Comparison of ENCODE assay signal across 13 cellular contexts in the genomic region with DNA sequence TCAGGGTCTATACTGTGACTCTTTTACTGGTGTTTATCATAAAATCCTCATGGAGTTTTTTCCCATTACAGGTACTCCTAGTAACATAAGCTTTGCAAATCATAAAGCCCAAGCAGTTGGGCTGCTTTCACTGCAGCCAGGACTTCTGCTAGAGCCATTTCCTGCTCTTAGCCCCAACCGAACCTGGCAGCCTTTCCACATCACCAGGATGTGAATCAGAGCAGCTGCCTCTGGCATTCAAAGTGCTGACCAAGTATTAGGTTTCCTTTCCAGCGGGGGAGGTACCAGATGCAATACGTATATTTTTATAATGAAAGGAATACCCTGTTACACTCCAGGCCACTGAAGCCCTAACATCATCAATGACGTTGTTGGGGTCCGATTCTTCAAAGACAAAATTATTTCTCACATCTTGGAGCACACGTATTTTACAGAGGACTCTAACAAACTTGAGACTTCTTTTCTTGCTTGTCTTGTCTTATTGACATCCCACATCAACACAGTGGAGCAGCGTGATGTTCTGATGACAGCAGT. TPM values are rescaled to one million over a fixed set of nuclear protein-coding genes. Genes with fewer than 3 reads are reported as not detected.
DNase-seq lines count a peak whose midpoint lies in the region; ATAC-seq and TF ChIP-seq lines count a peak whose summit lies in the region.
"Had no signal": no experiment of that assay in that cellular context is flagged by ENCODE, and none has a peak within 500 bp of the region (broad histone marks: within the 10 kb centered on the region; RNA-seq: fewer than 3 reads in every experiment).

No MANE protein-coding gene starts in this region.

- H3K4me2 ChIP-seq in PC-3 (ENCODE audit: low read length) = peak overlapping the region; percentile 30

- DNase-seq in NCI-H524 (lab: John Stamatoyannopoulos, UW) (peak; percentile 25 to 60), NCI-H524 treated with DMSO at 0.1 percent for 48 hours (lab: John Stamatoyannopoulos, UW) (no peak), PC-3 (peak; percentile 88), epithelial cell of prostate (ENCODE audit: low read depth, low spot score) (peak; percentile 37), stromal cell of bone marrow (ENCODE audit: low read depth) (peak; percentile 78), WERI-Rb-1 (no peak)
- DNase-seq: left colon had no signal

- POLR2A ChIA-PET in PC-3 (lab: Charles Lee; ENCODE audit: unreplicated experiment) = no interaction called here

- CTCF ChIA-PET in PC-3 (lab: Charles Lee) = no interaction called here

- H3K27ac ChIP-seq in PC-3 (ENCODE audit: low read length) (no peak overlapping the region), epithelial cell of prostate (no peak overlapping the region), WERI-Rb-1 (no peak overlapping the region)
- H3K27ac ChIP-seq: skin epidermis had no signal

- BruUV-seq in PC-3 (replicated peaks; lab: Mats Ljungman, UMichigan) = no TSS peak

- ATAC-seq in PC-3 (peak; percentile 95), GM19467 (IDR thresholded peaks at IDR 0.05; ENCODE audit: unreplicated experiment) (no peak), GM18502 (IDR thresholded peaks at IDR 0.05; ENCODE audit: poor library complexity, unreplicated experiment) (no peak)
- ATAC-seq: left colon; stimulated activated memory B cell treated with anti-CD40 and anti-IgM and Interleukin-4, amounts not matched to agents 10 μg/mL and 1 μg/mL and 100 μg/mL, for 72 hours had no signal

- TF ChIP-seq CTCF in PC-3 (conservative IDR thresholded peaks at IDR 0.05; ENCODE audit: low read depth, low read length) (no peak), WERI-Rb-1 (IDR thresholded peaks at IDR 0.05; ENCODE audit: low read depth, low read length) (no peak)

- no peaks in the 10 kb centered on the region; the same call in none of the 2 replicates for H3K4me1 ChIP-seq in PC-3 (ENCODE audit: insufficient read depth, low read length)

- intact Hi-C loops in PC-3 (cut with micrococcal nuclease) = no loop called here

- H2AFZ ChIP-seq in PC-3 (ENCODE audit: low read length) = no peak overlapping the region

- no peak overlapping the region for H3K4me3 ChIP-seq in PC-3 (ENCODE audit: low read length)
- H3K4me3 ChIP-seq in WERI-Rb-1 (ENCODE audit: low read depth, low read length) = no peak overlapping the region
- H3K4me3 ChIP-seq: skin epidermis had no signal

- no peaks in the 10 kb centered on the region for H3F3A ChIP-seq in PC-3 (ENCODE audit: low read length, unreplicated experiment)

- no peak overlapping the region for H3K9ac ChIP-seq in PC-3 (ENCODE audit: low read length)

- H3K9me2 ChIP-seq in PC-3 (replicated peaks; ENCODE audit: low read length) = no peaks in the 10 kb centered on the region

- no peaks in the 10 kb centered on the region for H3K79me2 ChIP-seq in PC-3 (ENCODE audit: low read length)

- H3K36me3 ChIP-seq in PC-3 (ENCODE audit: low read depth, low read length) (no peaks in the 10 kb centered on the region), WERI-Rb-1 (no peaks in the 10 kb centered on the region)

- peaks cover under 1% of the 10 kb centered on the region for H3K27me3 ChIP-seq in PC-3 (ENCODE audit: low read length)
- peaks cover 10% of the 10 kb centered on the region for H3K27me3 ChIP-seq in WERI-Rb-1 (ENCODE audit: insufficient read depth, low read depth, severe bottlenecking)

- H4K20me1 ChIP-seq in PC-3 (ENCODE audit: low read length) = no peaks in the 10 kb centered on the region

- H3K9me3 ChIP-seq in PC-3 (ENCODE audit: low read length) (no peaks in the 10 kb centered on the region), WERI-Rb-1 (ENCODE audit: severe bottlenecking) (no peaks in the 10 kb centered on the region)

RNA-seq across cellular contexts. Expression of a gene that starts 3.6 kb away (rescaled TPM):
- not detected in 2 replicates for total RNA-seq in PC-3 (2014; rRNA removed)
- total RNA-seq: activated T-helper 2 cell treated with anti-CD3 and anti-CD28 coated beads, Interferon-gamma antibody, Interleukin-2, Interleukin-4, amounts not matched to agents 10 μg/mL and 5 μg/mL and 100 μg/mL, durations not matched to agents 14 hours and 24 hours and 36 hours; left colon; NCI-H460 had no signal

Comparison
In these comparisons a context has a peak if more than half of its experiments do, and no peak if none do; other contexts are left out.
1. DNase-seq: peak in NCI-H524 (2 of 2), PC-3 (single experiment), epithelial cell of prostate (single experiment) and stromal cell of bone marrow (single experiment); none in NCI-H524 treated with DMSO at 0.1 percent for 48 hours (single experiment) and WERI-Rb-1 (single experiment).